ENCODE assay signal across 8 cellular contexts in genomic region chr5:10607666-10608442, GRCh38. TPM values are rescaled to one million over a fixed set of nuclear protein-coding genes. Genes with fewer than 3 reads are reported as not detected.
DNase-seq lines count a peak whose midpoint lies in the region; ATAC-seq and TF ChIP-seq lines count a peak whose summit lies in the region.

No MANE protein-coding gene starts in this region.

- H3K27ac Mint-ChIP-seq in activated T-cell treated with anti-CD3 and anti-CD28 coated beads, Interleukin-2, amount 50 U/mL, for 72 hours, result no peak overlapping the region
- peak overlapping the region; percentile 36 for H3K27ac Mint-ChIP-seq in osteocyte (ENCODE audit: unreplicated experiment)

- H3K4me1 Mint-ChIP-seq in activated T-cell treated with anti-CD3 and anti-CD28 coated beads, Interleukin-2, amount 50 U/mL, for 72 hours (ENCODE audit: low read depth), result peaks cover 15% of the 10 kb centered on the region
- H3K4me1 Mint-ChIP-seq in osteocyte (ENCODE audit: unreplicated experiment), result peaks cover 22% of the 10 kb centered on the region

- no peak overlapping the region for H3K4me3 ChIP-seq in esophagus muscularis mucosa

- intact Hi-C loops in esophagus muscularis mucosa (cut with DNase I), result no loop called here

- no peaks in the 10 kb centered on the region for H3K9me3 Mint-ChIP-seq in activated T-cell treated with anti-CD3 and anti-CD28 coated beads, Interleukin-2, amount 50 U/mL, for 72 hours
- H3K9me3 Mint-ChIP-seq in osteocyte (ENCODE audit: unreplicated experiment), result no peaks in the 10 kb centered on the region

- no peaks in the 10 kb centered on the region for H3K9me3 ChIP-seq in esophagus muscularis mucosa

- no peak for DNase-seq in activated T-cell treated with anti-CD3 and anti-CD28 coated beads, Interleukin-2, amount 50 U/mL, for 72 hours
- no peak for DNase-seq in activated T-cell treated with anti-CD3 and anti-CD28 coated beads for 4 hours
- peak; percentile 66 for DNase-seq in NCI-H2227 treated with DMSO at 0.1 percent for 48 hours (lab: John Stamatoyannopoulos, UW)
- no peak for DNase-seq in esophagus muscularis mucosa (ENCODE audit: extremely low spot score)
- DNase-seq in osteocyte (ENCODE audit: extremely low spot score, unreplicated experiment), result no peak
- DNase-seq in T-helper 9 cell, result no peak
- DNase-seq in NCI-H526 treated with DMSO at 0.1 percent for 48 hours (lab: John Stamatoyannopoulos, UW), result no peak

- TF ChIP-seq POLR2A in esophagus muscularis mucosa (IDR thresholded peaks at IDR 0.05; ENCODE audit: low read depth), result no peak

- peaks cover 13 to 23% (median 17%) of the 10 kb centered on the region in 4 donors for H3K4me1 ChIP-seq in esophagus muscularis mucosa

- H3K27me3 Mint-ChIP-seq in activated T-cell treated with anti-CD3 and anti-CD28 coated beads, Interleukin-2, amount 50 U/mL, for 72 hours (ENCODE audit: low read depth), result peaks cover 25% of the 10 kb centered on the region
- no peaks in the 10 kb centered on the region for H3K27me3 Mint-ChIP-seq in osteocyte (ENCODE audit: unreplicated experiment)

- H3K4me3 Mint-ChIP-seq in activated T-cell treated with anti-CD3 and anti-CD28 coated beads, Interleukin-2, amount 50 U/mL, for 72 hours, result peak overlapping the region; percentile 69 to 77
- H3K4me3 Mint-ChIP-seq in osteocyte (ENCODE audit: unreplicated experiment), result no peak overlapping the region

- peak in 2 of 3 experiments; percentile 14 to 16 for TF ChIP-seq CTCF in esophagus muscularis mucosa (IDR thresholded peaks at IDR 0.05)
- TF ChIP-seq CTCF in osteocyte (IDR thresholded peaks at IDR 0.05), result peak; percentile 21

- WGBS in esophagus muscularis mucosa, result 52% methylated on average over 14 of the region's 14 CpGs

- H3K36me3 ChIP-seq in esophagus muscularis mucosa, result no peaks in the 10 kb centered on the region

- no peaks in the 10 kb centered on the region for H3K27me3 ChIP-seq in esophagus muscularis mucosa

- no peaks in the 10 kb centered on the region for H3K36me3 Mint-ChIP-seq in activated T-cell treated with anti-CD3 and anti-CD28 coated beads, Interleukin-2, amount 50 U/mL, for 72 hours (ENCODE audit: insufficient read depth in 2 of 2)
- H3K36me3 Mint-ChIP-seq in osteocyte (ENCODE audit: unreplicated experiment), result no peaks in the 10 kb centered on the region

- ATAC-seq in activated T-cell treated with anti-CD3 and anti-CD28 coated beads, Interleukin-2, amount 50 U/mL, for 72 hours (replicated peaks in 1 of 2), result peak; percentile 57 to 66
- peak; percentile 68 for ATAC-seq in HG02642 (IDR thresholded peaks at IDR 0.05; ENCODE audit: poor library complexity, unreplicated experiment)

- H3K27ac ChIP-seq in esophagus muscularis mucosa (replicated peaks in 1 of 4), result peak overlapping the region; percentile 15 to 48 (median 38)

- TF ChIP-seq EP300 in esophagus muscularis mucosa (IDR thresholded peaks at IDR 0.05), result no peak

RNA-seq across cellular contexts. Expression of gene ANKRD33B, which starts 44.0 kb away (rescaled TPM):
- total RNA-seq in activated T-cell treated with anti-CD3 and anti-CD28 coated beads, Interleukin-2, amount 50 U/mL, for 72 hours, result 10 to 100 TPM in 1 of 2 donors, 1 to 10 TPM in 1; 6.2 to 12.0 TPM
- total RNA-seq in esophagus muscularis mucosa (1 to 10 TPM; 4.6 to 8.2 (median 6.7) TPM), osteocyte (0.83 and 0.94 TPM in 2 replicates)
